Comparison of ENCODE assay signal across 8 cellular contexts in genomic region chr15:40787344-40787841, GRCh38. TPM values are rescaled to one million over a fixed set of nuclear protein-coding genes. Genes with fewer than 3 reads are reported as not detected.
DNase-seq lines count a peak whose midpoint lies in the region; ATAC-seq and TF ChIP-seq lines count a peak whose summit lies in the region.

No MANE protein-coding gene starts in this region.

- H3K27ac ChIP-seq in foreskin keratinocyte = peak overlapping the region; percentile 21

- no peak for TF ChIP-seq CTCF in foreskin keratinocyte (conservative IDR thresholded peaks at IDR 0.05)

- DNase-seq in GF-D8 (lab: John Stamatoyannopoulos, UW) (peak; percentile 31), NCI-H226 (peak; percentile 80), foreskin keratinocyte (peak; percentile 93 to 95), 8988T (no peak)
- DNase-seq in activated CD8-positive, alpha-beta memory T cell treated with anti-CD3 and anti-CD28 coated beads, Interleukin-2, amount 50 U/mL, for 48 hours = peak; percentile 73
- peak; percentile 67 to 72 for DNase-seq in stimulated activated CD4-positive, alpha-beta T cell treated with anti-CD3 and anti-CD28 coated beads, Interleukin-2, amount 100 ng/mL, for 24 hours

- no peaks in the 10 kb centered on the region for H3K27me3 ChIP-seq in foreskin keratinocyte

- ATAC-seq in foreskin keratinocyte = peak; percentile 87
- ATAC-seq in HG02981 (IDR thresholded peaks at IDR 0.05; ENCODE audit: unreplicated experiment) = no peak
- no peak for ATAC-seq in GM19328 (IDR thresholded peaks at IDR 0.05; ENCODE audit: unreplicated experiment)

- H3K4me1 ChIP-seq in foreskin keratinocyte = peaks cover 30% of the 10 kb centered on the region

RNA-seq across cellular contexts. Expression of gene C15orf62, which starts 17.6 kb away (rescaled TPM):
- 0.11 and 0.14 TPM in 2 replicates for total RNA-seq in foreskin keratinocyte
- polyA plus RNA-seq in foreskin keratinocyte = 0.08 and 0.15 TPM in 2 replicates

RNA-seq across cellular contexts. Expression of gene ZFYVE19, which starts 19.5 kb away (rescaled TPM):
- total RNA-seq in foreskin keratinocyte = 26.8 and 29.7 TPM in 2 replicates
- polyA plus RNA-seq in foreskin keratinocyte = 31.9 and 34.5 TPM in 2 replicates

RNA-seq across cellular contexts. Expression of gene DNAJC17, which starts 19.9 kb away (rescaled TPM):
- 46.6 and 54.4 TPM in 2 replicates for total RNA-seq in foreskin keratinocyte
- polyA plus RNA-seq in foreskin keratinocyte = 51.3 and 59.3 TPM in 2 replicates

RNA-seq across cellular contexts. Expression of gene GCHFR, which starts 23.5 kb away (rescaled TPM):
- total RNA-seq in foreskin keratinocyte = 7.3 and 9.0 TPM in 2 replicates
- 9.0 and 12.9 TPM in 2 replicates for polyA plus RNA-seq in foreskin keratinocyte

RNA-seq across cellular contexts. Expression of gene RMDN3, which starts 32.3 kb away (rescaled TPM):
- 18.7 and 20.6 TPM in 2 replicates for total RNA-seq in foreskin keratinocyte
- 18.5 and 21.1 TPM in 2 replicates for polyA plus RNA-seq in foreskin keratinocyte
